12 cellular contexts compared by ENCODE assay signal in genomic region chr15:60901647-60902046, GRCh38.
A peak's percentile ranks its signal among the peaks of the same experiment; 100 is the strongest.
DNase-seq lines count a peak whose midpoint lies in the region; ATAC-seq, FAIRE-seq and TF ChIP-seq lines count a peak whose summit lies in the region.
"Had no signal": no experiment of that assay in that cellular context is flagged by ENCODE, and none has a peak within 500 bp of the region (broad histone marks: within the 10 kb centered on the region; RNA-seq: fewer than 3 reads in every experiment).

No MANE protein-coding gene starts in this region.

- H3K9me3 ChIP-seq in astrocyte (ENCODE audit: insufficient read depth, low read depth, low read length): no peaks in the 10 kb centered on the region
- no peaks in the 10 kb centered on the region for H3K9me3 ChIP-seq in tibial nerve
- no peaks in the 10 kb centered on the region for H3K9me3 ChIP-seq in breast epithelium

- H3K27me3 ChIP-seq in astrocyte (ENCODE audit: insufficient read depth, low read length) (no peaks in the 10 kb centered on the region), tibial nerve (no peaks in the 10 kb centered on the region), breast epithelium (no peaks in the 10 kb centered on the region)

- no peak for TF ChIP-seq CTCF in astrocyte (IDR thresholded peaks at IDR 0.05; ENCODE audit: insufficient read depth, low read depth, low read length)
- TF ChIP-seq CTCF in tibial nerve (IDR thresholded peaks at IDR 0.05): no peak
- TF ChIP-seq CTCF in breast epithelium (IDR thresholded peaks at IDR 0.05): no peak

- no peak for TF ChIP-seq EP300 in tibial nerve (IDR thresholded peaks at IDR 0.05)

- intact Hi-C loops in breast epithelium (cut with DNase I; ENCODE audit: low total_unique reads): no loop called here

- DNase-seq in activated T-cell treated with anti-CD3 and anti-CD28 coated beads, Interleukin-2, amount 50 U/mL, for 24 hours: peak; percentile 40
- DNase-seq in activated T-cell treated with anti-CD3 and anti-CD28 coated beads for 4 hours (no peak), astrocyte (ENCODE audit: low read depth) (no peak), NCI-H69 (lab: John Stamatoyannopoulos, UW) (no peak), tibial nerve (ENCODE audit: low spot score in 2 of 2) (no peak), breast epithelium (ENCODE audit: low spot score in 2 of 2) (no peak)
- DNase-seq: foreskin keratinocyte, NCI-H2029, right cardiac atrium had no signal

- H3K27ac ChIP-seq in astrocyte (ENCODE audit: low read depth, low read length) (no peak overlapping the region), tibial nerve (no peak overlapping the region), breast epithelium (no peak overlapping the region)
- H3K27ac ChIP-seq: foreskin keratinocyte had no signal

- H3K4me3 ChIP-seq in astrocyte (ENCODE audit: insufficient read depth, low read depth, low read length) (no peak overlapping the region), tibial nerve (no peak overlapping the region), breast epithelium (no peak overlapping the region)

- FAIRE-seq in astrocyte (lab: Jason Lieb, UNC): no peak

- H3K9ac ChIP-seq in astrocyte (ENCODE audit: low read length): no peak overlapping the region

- no peaks in the 10 kb centered on the region for H3K27me3 Mint-ChIP-seq in activated T-cell treated with anti-CD3 and anti-CD28 coated beads, Interleukin-2, amount 50 U/mL, for 24 hours
- no peaks in the 10 kb centered on the region for H3K27me3 Mint-ChIP-seq in astrocyte (ENCODE audit: low read depth, unreplicated experiment)
- H3K27me3 Mint-ChIP-seq: central memory CD8-positive, alpha-beta T cell had no signal

- H2AFZ ChIP-seq in astrocyte (ENCODE audit: low read depth, low read length): no peak overlapping the region

- WGBS in tibial nerve, 2 donors: 90 to 92% methylated on average over 4 of the region's 4 CpGs

- H3K36me3 ChIP-seq in astrocyte (ENCODE audit: insufficient read depth, low read length): no peaks in the 10 kb centered on the region
- H3K36me3 ChIP-seq in tibial nerve: no peaks in the 10 kb centered on the region
- no peaks in the 10 kb centered on the region for H3K36me3 ChIP-seq in breast epithelium

- H3K4me1 ChIP-seq in astrocyte (ENCODE audit: insufficient read depth, low read length) (no peaks in the 10 kb centered on the region), tibial nerve (no peaks in the 10 kb centered on the region), breast epithelium (no peaks in the 10 kb centered on the region)
- H3K4me1 ChIP-seq: foreskin keratinocyte had no signal

- peak; percentile 74 for ATAC-seq in GM21381 (IDR thresholded peaks at IDR 0.05; ENCODE audit: unreplicated experiment)
- peak; percentile 90 for ATAC-seq in HG03066 (IDR thresholded peaks at IDR 0.05; ENCODE audit: low read depth, unreplicated experiment)
- ATAC-seq: foreskin keratinocyte, right cardiac atrium had no signal

- peaks cover 2% of the 10 kb centered on the region for H3K9me3 Mint-ChIP-seq in activated T-cell treated with anti-CD3 and anti-CD28 coated beads, Interleukin-2, amount 50 U/mL, for 24 hours
- H3K9me3 Mint-ChIP-seq in astrocyte (ENCODE audit: unreplicated experiment): no peaks in the 10 kb centered on the region
- H3K9me3 Mint-ChIP-seq: central memory CD8-positive, alpha-beta T cell had no signal

- no peak overlapping the region for H3K4me3 Mint-ChIP-seq in activated T-cell treated with anti-CD3 and anti-CD28 coated beads, Interleukin-2, amount 50 U/mL, for 24 hours
- H3K4me3 Mint-ChIP-seq in astrocyte (ENCODE audit: unreplicated experiment): no peak overlapping the region
- H3K4me3 Mint-ChIP-seq: central memory CD8-positive, alpha-beta T cell had no signal

- no peaks in the 10 kb centered on the region for H4K20me1 ChIP-seq in astrocyte (ENCODE audit: insufficient read depth, low read length)

- H3K36me3 Mint-ChIP-seq in activated T-cell treated with anti-CD3 and anti-CD28 coated beads, Interleukin-2, amount 50 U/mL, for 24 hours (ENCODE audit: low read depth): no peaks in the 10 kb centered on the region
- H3K36me3 Mint-ChIP-seq in astrocyte (ENCODE audit: low read depth, unreplicated experiment): no peaks in the 10 kb centered on the region

- peak overlapping the region; percentile 48 for H3K27ac Mint-ChIP-seq in activated T-cell treated with anti-CD3 and anti-CD28 coated beads, Interleukin-2, amount 50 U/mL, for 24 hours
- H3K27ac Mint-ChIP-seq in astrocyte (ENCODE audit: unreplicated experiment): peak overlapping the region; percentile 92

- no peak overlapping the region for H3K4me2 ChIP-seq in astrocyte (ENCODE audit: low read length)

- no peaks in the 10 kb centered on the region for H3K79me2 ChIP-seq in astrocyte (ENCODE audit: insufficient read depth, low read length)

- peaks cover 79% of the 10 kb centered on the region for H3K4me1 Mint-ChIP-seq in activated T-cell treated with anti-CD3 and anti-CD28 coated beads, Interleukin-2, amount 50 U/mL, for 24 hours (ENCODE audit: low read depth)
- H3K4me1 Mint-ChIP-seq in astrocyte (ENCODE audit: low read depth, unreplicated experiment): peaks cover 32% of the 10 kb centered on the region

- TF ChIP-seq POLR2A in tibial nerve (IDR thresholded peaks at IDR 0.05) (no peak), breast epithelium (IDR thresholded peaks at IDR 0.05) (no peak)
